Comparison of ENCODE assay signal across 22 cellular contexts in genomic region chr16:84862804-84863484, GRCh38.
"Had no signal": no experiment of that assay in that cellular context is flagged by ENCODE, and none has a peak within 500 bp of the region (broad histone marks: within the 10 kb centered on the region; RNA-seq: fewer than 3 reads in every experiment).

No MANE protein-coding gene starts in this region.

- H3K4me1 ChIP-seq: breast epithelium, Peyer's patch had no signal

- H3K27me3 ChIP-seq: breast epithelium, MG63, Peyer's patch had no signal

- DNase-seq: activated CD4-positive, alpha-beta memory T cell treated with anti-CD3 and anti-CD28 coated beads for 36 hours; activated CD4-positive, alpha-beta T cell treated with anti-CD3 and anti-CD28 coated beads for 1 hour; activated CD4-positive, alpha-beta T cell treated with anti-CD3 and anti-CD28 coated beads, Interleukin-2, amount 10 ng/mL, durations not matched to agents 7 days and 5 days; activated CD8-positive, alpha-beta memory T cell treated with anti-CD3 and anti-CD28 coated beads for 24 hours; activated effector memory CD4-positive, alpha-beta T cell treated with anti-CD3 and anti-CD28 coated beads, Interleukin-2, amount 50 U/mL, for 16 hours; activated naive CD4-positive, alpha-beta T cell treated with Interleukin-2 at 50 U/mL for 16 hours; activated T-cell treated with anti-CD3 and anti-CD28 coated beads, Interleukin-2, amount 50 U/mL, for 4 hours; anterior cingulate cortex; caudate nucleus; MG63; MV-4-11; NCI-H1092 treated with DMSO at 0.1 percent for 48 hours; NCI-H1417 treated with DMSO at 0.1 percent for 48 hours; NCI-H1694; NCI-H2081; NCI-H524; Peyer's patch; SHP77 treated with DMSO at 0.1 percent for 48 hours had no signal

- H3K27ac ChIP-seq: breast epithelium, Peyer's patch had no signal

- H3K9me3 ChIP-seq: MG63 had no signal

- H3K4me3 ChIP-seq: breast epithelium, MG63, Peyer's patch had no signal

- H3K4me3 Mint-ChIP-seq: activated CD4-positive, alpha-beta memory T cell treated with anti-CD3 and anti-CD28 coated beads for 36 hours; activated CD4-positive, alpha-beta T cell treated with anti-CD3 and anti-CD28 coated beads, Interleukin-2, amount 10 ng/mL, durations not matched to agents 7 days and 5 days; activated naive CD8-positive, alpha-beta T cell; activated T-cell treated with anti-CD3 and anti-CD28 coated beads, Interleukin-2, amount 50 U/mL, for 4 hours; T-helper 1 cell treated with Interleukin-12 subunit alpha and Interleukin-12 subunit beta and Interleukin-4 antibody, amounts not matched to agents 30 μg/mL and 1 μg/mL, for 36 hours; WTC11 had no signal

- H3K4me1 Mint-ChIP-seq: activated CD4-positive, alpha-beta T cell treated with anti-CD3 and anti-CD28 coated beads, Interleukin-2, amount 10 ng/mL, durations not matched to agents 7 days and 5 days had no signal

- H3K27me3 Mint-ChIP-seq: activated CD4-positive, alpha-beta memory T cell treated with anti-CD3 and anti-CD28 coated beads for 36 hours; activated naive CD8-positive, alpha-beta T cell had no signal

- H3K36me3 ChIP-seq: breast epithelium, MG63 had no signal

- ATAC-seq: activated T-cell treated with anti-CD3 and anti-CD28 coated beads, Interleukin-2, amount 50 U/mL, for 4 hours; WTC11 had no signal

- H3K27ac Mint-ChIP-seq: activated CD4-positive, alpha-beta memory T cell treated with anti-CD3 and anti-CD28 coated beads for 36 hours; activated CD4-positive, alpha-beta T cell treated with anti-CD3 and anti-CD28 coated beads, Interleukin-2, amount 10 ng/mL, durations not matched to agents 7 days and 5 days; activated naive CD8-positive, alpha-beta T cell; T-helper 1 cell treated with Interleukin-12 subunit alpha and Interleukin-12 subunit beta and Interleukin-4 antibody, amounts not matched to agents 30 μg/mL and 1 μg/mL, for 36 hours; WTC11 had no signal
